In genomic region chr9:69604568-69605219, GRCh38 we compare ENCODE assay signal across 27 cellular contexts.
"Had no signal": no experiment of that assay in that cellular context is flagged by ENCODE, and none has a peak within 500 bp of the region (broad histone marks: within the 10 kb centered on the region; RNA-seq: fewer than 3 reads in every experiment).

No MANE protein-coding gene starts in this region.

- H3K9me3 ChIP-seq: esophagus muscularis mucosa, left lung, lower lobe of right lung, mucosa of descending colon, neutrophil, thyroid gland, upper lobe of right lung had no signal

- H3K4me1 ChIP-seq: esophagus muscularis mucosa, left lung, lower lobe of right lung, thyroid gland, upper lobe of right lung had no signal

- ATAC-seq: activated CD4-positive, alpha-beta T cell treated with anti-CD3 and anti-CD28 coated beads for 36 hours; activated CD8-positive, alpha-beta memory T cell treated with anti-CD3 and anti-CD28 coated beads, Interleukin-2, amount 10 ng/mL, durations not matched to agents 7 days and 5 days; activated CD8-positive, alpha-beta T cell treated with anti-CD3 and anti-CD28 coated beads, Interleukin-2, amount 10 ng/mL, durations not matched to agents 7 days and 5 days; activated naive CD8-positive, alpha-beta T cell treated with anti-CD3 and anti-CD28 coated beads, Interleukin-2, amount 50 U/mL, for 24 hours; left lung; lower lobe of right lung; mucosa of descending colon; natural killer cell treated with Interleukin-12 subunit alpha and Interleukin-12 subunit beta and Interleukin-15 and Interleukin-18, amount 100 ng/mL, for 72 hours; sciatic nerve; stimulated activated memory B cell treated with anti-CD40 and anti-IgM and Interleukin-4, amounts not matched to agents 10 μg/mL and 1 μg/mL and 100 μg/mL, for 72 hours; stimulated activated naive CD8-positive, alpha-beta T cell treated with anti-CD3 and anti-CD28 coated beads, Interleukin-15, amount 100 ng/mL, for 72 hours; upper lobe of right lung had no signal

- DNase-seq: activated CD4-positive, alpha-beta T cell treated with anti-CD3 and anti-CD28 coated beads for 36 hours; activated CD4-positive, CD25-positive, alpha-beta regulatory T cell; activated CD8-positive, alpha-beta memory T cell treated with anti-CD3 and anti-CD28 coated beads, Interleukin-2, amount 10 ng/mL, durations not matched to agents 7 days and 5 days; activated CD8-positive, alpha-beta T cell treated with anti-CD3 and anti-CD28 coated beads, Interleukin-2, amount 10 ng/mL, durations not matched to agents 7 days and 5 days; activated naive CD8-positive, alpha-beta T cell treated with anti-CD3 and anti-CD28 coated beads, Interleukin-2, amount 50 U/mL, for 24 hours; activated T-cell treated with anti-CD3 and anti-CD28 coated beads, Interleukin-2, amount 50 U/mL, for 48 hours; amygdala; caudate nucleus; cortex of kidney; foreskin melanocyte; glutamatergic neuron; left lung; lower lobe of right lung; mucosa of descending colon; small intestine; stimulated activated CD4-positive, alpha-beta T cell treated with anti-CD3 and anti-CD28 coated beads, Interleukin-4, amount 100 ng/mL, for 4 hours; stimulated activated CD8-positive, alpha-beta memory T cell treated with anti-CD3 and anti-CD28 coated beads, Interleukin-4, amount 100 ng/mL, for 48 hours; stimulated activated naive CD8-positive, alpha-beta T cell treated with anti-CD3 and anti-CD28 coated beads, Interleukin-15, amount 100 ng/mL, for 72 hours; substantia nigra; thyroid gland; upper lobe of right lung had no signal

- H3K36me3 ChIP-seq: esophagus muscularis mucosa, left lung, lower lobe of right lung, neutrophil, thyroid gland, upper lobe of right lung had no signal

- FAIRE-seq: islet of Langerhans, small intestine had no signal

- H3K27me3 ChIP-seq: esophagus muscularis mucosa, left lung, neutrophil, thyroid gland, upper lobe of right lung had no signal

- H3K4me3 ChIP-seq: esophagus muscularis mucosa, left lung, lower lobe of right lung, mucosa of descending colon, thyroid gland, upper lobe of right lung had no signal

- H3K27ac ChIP-seq: esophagus muscularis mucosa, left lung, lower lobe of right lung, neutrophil, thyroid gland, upper lobe of right lung had no signal
